ENCODE assay signal across 12 cellular contexts in genomic region chr1:115669002-115669673, GRCh38. TPM values are rescaled to one million over a fixed set of nuclear protein-coding genes. Genes with fewer than 3 reads are reported as not detected.
DNase-seq lines count a peak whose midpoint lies in the region; ATAC-seq, FAIRE-seq and TF ChIP-seq lines count a peak whose summit lies in the region.
"Had no signal": no experiment of that assay in that cellular context is flagged by ENCODE, and none has a peak within 500 bp of the region (broad histone marks: within the 10 kb centered on the region; RNA-seq: fewer than 3 reads in every experiment).

No MANE protein-coding gene starts in this region.

- H3K36me3 ChIP-seq in HepG2 (replicated peaks in 1 of 2; ENCODE audit: control insufficient read depth in 1 of 2, insufficient read depth in 2 of 2, low read length in 2 of 2) = peaks cover 4 to 45% of the 10 kb centered on the region in 2 experiments
- peaks cover 0 to 4% (median 1%) of the 10 kb centered on the region in 4 donors for H3K36me3 ChIP-seq in right lobe of liver
- H3K36me3 ChIP-seq in endodermal cell (ENCODE audit: control insufficient read depth, insufficient read depth, low read length) = peaks cover 97% of the 10 kb centered on the region
- peaks cover 0 to 37% (median 20%) of the 10 kb centered on the region in 9 donors for H3K36me3 ChIP-seq in heart left ventricle

- WGBS in HepG2 (ENCODE audit: low lambda C conversion rate) = 97% methylated on average over 5 of the region's 5 CpGs
- 88% methylated on average over 5 of the region's 5 CpGs for WGBS in right lobe of liver (ENCODE audit: insufficient coverage, low coverage, low lambda C conversion rate, missing lambda C conversion rate)
- 88 to 93% methylated on average over 3 to 5 of the region's 5 CpGs for WGBS in endodermal cell (ENCODE audit: insufficient coverage in 1 of 2, insufficient read length in 1 of 2), 2 experiments
- WGBS in heart left ventricle, 4 donors = 89 to 96% (median 95%) methylated on average over 5 of the region's 5 CpGs

- peak overlapping the region; percentile 76 for H3K27ac Mint-ChIP-seq in endodermal cell
- H3K27ac Mint-ChIP-seq: CD8-positive, alpha-beta T cell had no signal

- TF ChIP-seq EP300 in HepG2 (IDR thresholded peaks at IDR 0.05; ENCODE audit: low read depth in 2 of 2, low read length in 2 of 2) (no peak), HepG2 (CRISPR knock-in tag; IDR thresholded peaks at IDR 0.05; ENCODE audit: borderline replicate concordance) (no peak)

- no peaks in the 10 kb centered on the region for H3K27me3 ChIP-seq in HepG2 (ENCODE audit: control insufficient read depth in 1 of 2, insufficient read depth in 2 of 2, low read length in 2 of 2)
- no peaks in the 10 kb centered on the region for H3K27me3 ChIP-seq in right lobe of liver
- no peaks in the 10 kb centered on the region for H3K27me3 ChIP-seq in endodermal cell (ENCODE audit: control insufficient read depth, insufficient read depth, low read length, poor library complexity, severe bottlenecking)
- H3K27me3 ChIP-seq in heart left ventricle = no peaks in the 10 kb centered on the region

- no peak for TF ChIP-seq CTCF in HepG2 (CRISPR knock-in tag; IDR thresholded peaks at IDR 0.05)
- no peak for TF ChIP-seq CTCF in right lobe of liver (IDR thresholded peaks at IDR 0.05)
- TF ChIP-seq CTCF in endodermal cell (conservative IDR thresholded peaks at IDR 0.05) = no peak
- no peak for TF ChIP-seq CTCF in GM13976 (IDR thresholded peaks at IDR 0.05; ENCODE audit: borderline replicate concordance, control extremely low read depth, extremely low read depth, insufficient read depth, missing control alignments)
- no peak for TF ChIP-seq CTCF in heart left ventricle (IDR thresholded peaks at IDR 0.05)

- peaks cover 87% of the 10 kb centered on the region for H3K36me3 Mint-ChIP-seq in endodermal cell (ENCODE audit: low read depth)
- H3K36me3 Mint-ChIP-seq: CD8-positive, alpha-beta T cell; naive B cell had no signal

- H3K4me1 ChIP-seq in HepG2 (ENCODE audit: insufficient read depth, low read length) = peaks cover 19% of the 10 kb centered on the region; the same call in 1 of the 2 replicates
- H3K4me1 ChIP-seq in right lobe of liver = no peaks in the 10 kb centered on the region
- H3K4me1 ChIP-seq in endodermal cell (ENCODE audit: control insufficient read depth, insufficient read depth, low read length) = peaks cover 9% of the 10 kb centered on the region
- H3K4me1 ChIP-seq in heart left ventricle = peaks cover 0 to 64% (median 20%) of the 10 kb centered on the region in 12 donors

- no peak overlapping the region for H3K4me3 Mint-ChIP-seq in endodermal cell
- H3K4me3 Mint-ChIP-seq: CD8-positive, alpha-beta T cell had no signal

- H3K9me3 Mint-ChIP-seq in endodermal cell = no peaks in the 10 kb centered on the region
- H3K9me3 Mint-ChIP-seq: CD8-positive, alpha-beta T cell; naive B cell had no signal

- H2AFZ ChIP-seq in HepG2 (ENCODE audit: low read length) = no peak overlapping the region

- no TSS peak for BruUV-seq in HepG2 (replicated peaks; lab: Mats Ljungman, UMichigan)

- no peaks in the 10 kb centered on the region for H3K27me3 Mint-ChIP-seq in endodermal cell (ENCODE audit: insufficient read depth)
- H3K27me3 Mint-ChIP-seq: naive B cell had no signal

- FAIRE-seq in HepG2 (lab: Jason Lieb, UNC) = no peak
- peak; percentile 77 for FAIRE-seq in RCC 7860 (lab: Jason Lieb, UNC)

- DNase-seq in HepG2 (ENCODE audit: low spot score) = peak; percentile 23
- no peak for DNase-seq in right lobe of liver
- DNase-seq in RCC 7860 (ENCODE audit: low spot score) = peak; percentile 69
- no peak for DNase-seq in endodermal cell
- DNase-seq in stromal cell of bone marrow (ENCODE audit: low read depth) = peak; percentile 34
- DNase-seq in GM13976 (ENCODE audit: low spot score) = no peak
- DNase-seq in heart left ventricle = no peak
- DNase-seq: activated naive CD4-positive, alpha-beta T cell; CD8-positive, alpha-beta T cell; naive B cell; NCI-H1694 had no signal

- CTCF ChIA-PET in HepG2 (lab: Yijun Ruan, JAX; ENCODE audit: low intra/inter-chr PET ratio, low total read pairs) = no interaction called here

- intact Hi-C loops in HepG2 (cut with micrococcal nuclease; ENCODE audit: unreplicated experiment) = no loop called here
- intact Hi-C loops in right lobe of liver (cut with DNase I) = no loop called here
- intact Hi-C loops in heart left ventricle (cut with DNase I) = no loop called here

- in situ Hi-C loops in HepG2 (cut with HindIII; ENCODE audit: extremely low pct_ligation_motif_present, low pct_unique_long_range_greater_than_20kb) (no loop called here), GM13976 (cut with MboI; ENCODE audit: low sequenced_read_pairs, unreplicated experiment) (no loop called here)

- peaks cover 16% of the 10 kb centered on the region for H3K4me1 Mint-ChIP-seq in endodermal cell
- H3K4me1 Mint-ChIP-seq: naive B cell had no signal

- H3K9ac ChIP-seq in HepG2 (ENCODE audit: insufficient read depth, low read depth, low read length) (no peak overlapping the region), endodermal cell (ENCODE audit: extremely low read depth, low read length, poor library complexity, severe bottlenecking) (no peak overlapping the region)

- no peak overlapping the region for H3K4me2 ChIP-seq in HepG2 (ENCODE audit: low read depth, low read length)

- no peak for TF ChIP-seq RAD21 in HepG2 (CRISPR knock-in tag; IDR thresholded peaks at IDR 0.05)

- H3K9me3 ChIP-seq in HepG2 (ENCODE audit: low read length) = no peaks in the 10 kb centered on the region
- H3K9me3 ChIP-seq in right lobe of liver = no peaks in the 10 kb centered on the region
- peaks cover 6% of the 10 kb centered on the region for H3K9me3 ChIP-seq in endodermal cell (ENCODE audit: control insufficient read depth, low read length)
- H3K9me3 ChIP-seq in heart left ventricle = peaks cover 0 to 5% (median 0%) of the 10 kb centered on the region in 12 donors

- TF ChIP-seq POLR2A in HepG2 (IDR thresholded peaks at IDR 0.05; ENCODE audit: insufficient read depth in 1 of 2, low read depth in 2 of 2, low read length in 2 of 2) (no peak), right lobe of liver (IDR thresholded peaks at IDR 0.05) (no peak), heart left ventricle (IDR thresholded peaks at IDR 0.05) (no peak)

- no peak overlapping the region for H3K4me3 ChIP-seq in HepG2 (replicated peaks in 1 of 3; ENCODE audit: insufficient read depth in 1 of 3, low read depth in 2 of 3, low read length in 3 of 3)
- no peak overlapping the region for H3K4me3 ChIP-seq in right lobe of liver
- no peak overlapping the region for H3K4me3 ChIP-seq in endodermal cell (ENCODE audit: low read length)
- H3K4me3 ChIP-seq in heart left ventricle = no peak overlapping the region

- ATAC-seq in HepG2 (no peak), right lobe of liver (no peak), heart left ventricle (no peak), HG03175 (IDR thresholded peaks at IDR 0.05; ENCODE audit: unreplicated experiment) (no peak)
- ATAC-seq: CD8-positive, alpha-beta T cell had no signal

- H3K79me2 ChIP-seq in HepG2 (ENCODE audit: insufficient read depth, low read length) = no peaks in the 10 kb centered on the region

- POLR2A ChIA-PET in HepG2 (lab: Yijun Ruan, JAX) = interaction anchor here (0.6 kb wide), 1 partner anchor 29 kb away, joined by 3 read pairs; no protein-coding TSS in a partner anchor

- no peaks in the 10 kb centered on the region for H4K20me1 ChIP-seq in HepG2 (ENCODE audit: insufficient read depth, low read length)

- H3K27ac ChIP-seq in HepG2 (ENCODE audit: extremely low read length, insufficient read depth, low read length) (no peak overlapping the region), right lobe of liver (no peak overlapping the region), endodermal cell (ENCODE audit: low read depth, low read length) (no peak overlapping the region), heart left ventricle (peak overlapping the region in 2 of 12 donors; percentile 3 to 27)

TF ChIP-seq in HepG2, 621 proteins besides CTCF, POLR2A, EP300 and RAD21:
- TF ChIP-seq NFE2L2 (IDR thresholded peaks at IDR 0.05; ENCODE audit: low read length) (peak; percentile 91), ZNF121 (CRISPR knock-in tag; IDR thresholded peaks at IDR 0.05) (no peak), FOSL2 (CRISPR knock-in tag; IDR thresholded peaks at IDR 0.05) (0 out of 2 replicates have a peak, but pooled peaks have one; percentile 14), NFE2 (CRISPR knock-in tag; IDR thresholded peaks at IDR 0.05) (peak; percentile 66; the same call in 1 of the 2 replicates), MAFK (conservative IDR thresholded peaks at IDR 0.05 in 1 of 2, IDR thresholded peaks at IDR 0.05 in 1 of 2; ENCODE audit: low read length in 2 of 2) (peak; percentile 41 to 48; a peak in 2 of 4 replicates)

RNA-seq across cellular contexts. Expression of gene VANGL1, which starts 27.4 kb away (rescaled TPM):
- 5.9 and 9.4 TPM in 2 replicates for total RNA-seq in HepG2 (2016; rRNA removed; fragmentation: Illumina TruSeq; extraction: Trizol)
- 3.4 and 3.7 TPM in 2 replicates for total RNA-seq in HepG2 (2016; cell fraction: cytosol; rRNA removed; fragmentation: Illumina TruSeq; extraction: Trizol; ENCODE audit: low read depth)
- 5.7 and 8.5 TPM in 2 replicates for total RNA-seq in HepG2 (2016; cell fraction: insoluble cytoplasmic fraction; rRNA removed; fragmentation: Illumina TruSeq; extraction: Trizol)
- total RNA-seq in HepG2 (2016; cell fraction: membrane; rRNA removed; fragmentation: Illumina TruSeq; extraction: Trizol) = 5.7 and 6.0 TPM in 2 replicates
- total RNA-seq in HepG2 (2016; cell fraction: nucleus; rRNA removed; fragmentation: Illumina TruSeq; extraction: Trizol) = 10.0 and 12.8 TPM in 2 replicates
- 5.3 TPM in 2 replicates for polyA plus RNA-seq in HepG2 (2011; rRNA removed)
- 5.1 and 5.3 TPM in 2 replicates for polyA plus RNA-seq in HepG2 (2011; cell fraction: cytosol; rRNA removed)
- 4.1 and 5.0 TPM in 2 replicates for polyA plus RNA-seq in HepG2 (2011; cell fraction: nucleus; rRNA removed)
- 3.7 and 4.2 TPM in 2 replicates for polyA plus RNA-seq in HepG2 (2012)
- 1.4 and 1.6 TPM in 2 replicates for polyA plus RNA-seq in HepG2 (2016; cell fraction: cytosol; fragmentation: Illumina TruSeq; extraction: Trizol; ENCODE audit: low read depth)
- polyA plus RNA-seq in HepG2 (2016; cell fraction: insoluble cytoplasmic fraction; fragmentation: Illumina TruSeq; extraction: Trizol; ENCODE audit: low read depth) = 4.2 and 5.8 TPM in 2 replicates
- 2.6 and 2.7 TPM in 2 replicates for polyA plus RNA-seq in HepG2 (2016; cell fraction: membrane; fragmentation: Illumina TruSeq; extraction: Trizol; ENCODE audit: low read depth)
- 10.3 and 10.4 TPM in 2 replicates for polyA plus RNA-seq in HepG2 (2016; cell fraction: nucleus; fragmentation: Illumina TruSeq; extraction: Trizol; ENCODE audit: insufficient read depth, low read depth)
- polyA minus RNA-seq in HepG2 (2011; rRNA and poly(A)+ RNA removed; ENCODE audit: low replicate concordance) = 14.7 and 37.5 TPM in 2 replicates
- polyA minus RNA-seq in HepG2 (2011; cell fraction: cytosol; rRNA and poly(A)+ RNA removed) = 4.2 and 5.7 TPM in 2 replicates
- 5.3 and 7.2 TPM in 2 replicates for polyA minus RNA-seq in HepG2 (2011; cell fraction: nucleus; rRNA and poly(A)+ RNA removed)
- 1 to 10 TPM; 3.3 to 5.1 (median 4.4) TPM for total RNA-seq in right lobe of liver
- total RNA-seq in endodermal cell = 10 to 100 TPM; 47.2 to 66.4 TPM
- polyA plus RNA-seq in endodermal cell (2013, experiment 1 of 2) = 14.6 TPM
- 16.4 TPM for polyA plus RNA-seq in endodermal cell (2013, experiment 2 of 2)
- total RNA-seq in heart left ventricle = 10 to 100 TPM in 1 of 9 donors, 1 to 10 TPM in 8; 6.2 to 11.5 (median 8.2) TPM
- polyA plus RNA-seq in heart left ventricle = 1 to 10 TPM; 1.4 to 4.4 TPM

Comparison
In these comparisons a context has a peak if more than half of its experiments do, and no peak if none do; other contexts are left out.
1. DNase-seq: peak in HepG2 (single experiment), RCC 7860 (single experiment) and stromal cell of bone marrow (single experiment); none in right lobe of liver (0 of 3), endodermal cell (single experiment), GM13976 (single experiment) and heart left ventricle (0 of 5).